In the genomic region with DNA sequence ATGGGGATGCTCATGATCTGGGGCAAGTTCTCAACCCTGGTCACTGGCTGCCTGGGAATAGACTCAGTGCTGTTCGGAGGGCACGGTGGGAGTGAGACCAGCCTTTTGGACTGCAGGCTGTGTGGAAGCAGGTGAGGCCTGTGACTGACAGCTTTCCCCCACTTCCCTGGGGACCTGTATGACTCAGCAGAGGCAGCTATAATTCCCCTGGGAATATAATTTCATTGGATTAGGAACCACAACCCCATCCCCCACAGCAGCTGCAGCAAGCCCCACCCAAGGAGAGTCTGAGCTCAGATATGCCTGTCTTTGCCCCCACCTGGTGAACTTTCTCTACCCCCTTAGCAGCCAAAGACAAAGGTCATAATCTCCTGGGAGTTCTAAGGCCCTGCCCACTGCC, we compare ENCODE assay signal across 1 cellular context.
TF ChIP-seq lines count a peak whose summit lies in the region.

No MANE protein-coding gene starts in this region.

TF ChIP-seq in WTC11, 78 proteins besides CTCF, POLR2A, EP300 and RAD21 (continued from another document):
- TF ChIP-seq ATF2 (CRISPR knock-in tag; IDR thresholded peaks at IDR 0.05; ENCODE audit: borderline replicate concordance, low read depth) (no peak), FOXK1 (CRISPR knock-in tag; IDR thresholded peaks at IDR 0.05) (no peak), IRF2 (CRISPR knock-in tag; IDR thresholded peaks at IDR 0.05; ENCODE audit: borderline replicate concordance, low read depth) (no peak)
- TF ChIP-seq, protein P1, sequence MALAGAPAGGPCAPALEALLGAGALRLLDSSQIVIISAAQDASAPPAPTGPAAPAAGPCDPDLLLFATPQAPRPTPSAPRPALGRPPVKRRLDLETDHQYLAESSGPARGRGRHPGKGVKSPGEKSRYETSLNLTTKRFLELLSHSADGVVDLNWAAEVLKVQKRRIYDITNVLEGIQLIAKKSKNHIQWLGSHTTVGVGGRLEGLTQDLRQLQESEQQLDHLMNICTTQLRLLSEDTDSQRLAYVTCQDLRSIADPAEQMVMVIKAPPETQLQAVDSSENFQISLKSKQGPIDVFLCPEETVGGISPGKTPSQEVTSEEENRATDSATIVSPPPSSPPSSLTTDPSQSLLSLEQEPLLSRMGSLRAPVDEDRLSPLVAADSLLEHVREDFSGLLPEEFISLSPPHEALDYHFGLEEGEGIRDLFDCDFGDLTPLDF (CRISPR knock-in tag; IDR thresholded peaks at IDR 0.05): no peak
- TF ChIP-seq, protein P2, sequence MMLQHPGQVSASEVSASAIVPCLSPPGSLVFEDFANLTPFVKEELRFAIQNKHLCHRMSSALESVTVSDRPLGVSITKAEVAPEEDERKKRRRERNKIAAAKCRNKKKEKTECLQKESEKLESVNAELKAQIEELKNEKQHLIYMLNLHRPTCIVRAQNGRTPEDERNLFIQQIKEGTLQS (CRISPR knock-in tag; conservative IDR thresholded peaks at IDR 0.05): no peak
- TF ChIP-seq, protein P3, sequence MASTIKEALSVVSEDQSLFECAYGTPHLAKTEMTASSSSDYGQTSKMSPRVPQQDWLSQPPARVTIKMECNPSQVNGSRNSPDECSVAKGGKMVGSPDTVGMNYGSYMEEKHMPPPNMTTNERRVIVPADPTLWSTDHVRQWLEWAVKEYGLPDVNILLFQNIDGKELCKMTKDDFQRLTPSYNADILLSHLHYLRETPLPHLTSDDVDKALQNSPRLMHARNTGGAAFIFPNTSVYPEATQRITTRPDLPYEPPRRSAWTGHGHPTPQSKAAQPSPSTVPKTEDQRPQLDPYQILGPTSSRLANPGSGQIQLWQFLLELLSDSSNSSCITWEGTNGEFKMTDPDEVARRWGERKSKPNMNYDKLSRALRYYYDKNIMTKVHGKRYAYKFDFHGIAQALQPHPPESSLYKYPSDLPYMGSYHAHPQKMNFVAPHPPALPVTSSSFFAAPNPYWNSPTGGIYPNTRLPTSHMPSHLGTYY (CRISPR knock-in tag; IDR thresholded peaks at IDR 0.05): no peak
